17 cellular contexts compared by ENCODE assay signal in the genomic region with DNA sequence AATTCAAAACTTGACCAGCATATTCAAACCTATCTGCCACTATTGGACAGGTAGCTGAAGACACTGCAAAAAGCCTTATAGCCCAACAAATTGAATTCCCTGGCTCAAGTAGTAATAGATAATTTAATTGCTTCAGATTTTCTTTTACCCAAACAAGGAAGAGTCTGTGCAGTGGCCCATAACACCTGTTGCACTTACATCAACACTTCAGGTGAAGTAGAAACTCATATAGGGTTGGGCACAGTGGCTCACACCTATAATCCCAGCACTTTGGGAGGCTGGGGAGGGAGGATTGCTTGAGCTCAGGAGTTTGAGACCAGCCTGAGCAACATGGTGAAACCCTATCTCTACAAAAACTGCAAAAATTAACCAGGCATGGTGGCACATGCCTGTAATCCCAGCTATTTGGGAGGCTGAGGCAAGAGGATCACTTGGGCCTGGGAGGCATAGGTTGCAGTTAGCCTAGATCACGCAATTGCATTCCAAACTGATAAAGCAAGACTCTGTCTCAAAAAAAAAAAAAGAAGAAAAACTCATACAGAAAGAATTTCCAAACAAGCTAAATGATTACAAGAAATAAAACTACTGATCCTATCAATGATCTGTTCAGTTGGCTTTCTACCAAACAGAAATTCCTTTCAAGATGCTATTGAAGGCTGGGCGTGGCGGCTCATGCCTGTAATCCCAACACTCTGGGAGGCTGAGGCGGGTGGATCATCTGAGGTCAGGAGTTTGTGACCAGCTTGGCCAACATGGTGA. TPM values are rescaled to one million over a fixed set of nuclear protein-coding genes. Genes with fewer than 3 reads are reported as not detected.
A peak's percentile ranks its signal among the peaks of the same experiment; 100 is the strongest.
DNase-seq lines count a peak whose midpoint lies in the region; ATAC-seq and TF ChIP-seq lines count a peak whose summit lies in the region.
"Had no signal": no experiment of that assay in that cellular context is flagged by ENCODE, and none has a peak within 500 bp of the region (broad histone marks: within the 10 kb centered on the region; RNA-seq: fewer than 3 reads in every experiment).

No MANE protein-coding gene starts in this region.

- H3K36me3 ChIP-seq in BJ (ENCODE audit: control insufficient read depth, insufficient read depth, low read length) (no peaks in the 10 kb centered on the region; the same call in 1 of the 2 replicates), PC-3 (ENCODE audit: low read depth, low read length) (no peaks in the 10 kb centered on the region)
- H3K36me3 ChIP-seq: BLaER1 treated with 17β-estradiol and CSF1 and Interleukin-3, amounts not matched to agents 10 nM and 100 nM; uterus had no signal

- DNase-seq in BJ (ENCODE audit: low read depth) = peak; percentile 88
- DNase-seq in PC-3 = peak; percentile 67
- peak; percentile 77 for DNase-seq in dedifferentiated amniotic fluid mesenchymal stem cell (ENCODE audit: extremely low spot score)
- peak; percentile 13 for DNase-seq in mucosa of gallbladder (ENCODE audit: low spot score)
- no peak for DNase-seq in activated T-cell treated with anti-CD3 and anti-CD28 coated beads, Interleukin-2, amount 50 U/mL, for 24 hours
- DNase-seq in DMS79 (lab: John Stamatoyannopoulos, UW) = no peak
- DNase-seq in lower leg skin (ENCODE audit: low spot score in 2 of 2) = no peak
- no peak for DNase-seq in activated CD4-positive, alpha-beta T cell treated with anti-CD3 and anti-CD28 coated beads, Interleukin-2, amount 50 U/mL, for 1 hour
- DNase-seq: activated CD4-positive, alpha-beta T cell treated with anti-CD3 and anti-CD28 coated beads, Interleukin-2, amount 10 ng/mL, durations not matched to agents 24 days and 14 days; H7; NCI-H345; stimulated activated CD4-positive, alpha-beta T cell treated with anti-CD3 and anti-CD28 coated beads, Interleukin-2, amount 100 ng/mL, for 24 hours; T-helper 2 cell; uterus had no signal

- intact Hi-C loops in PC-3 (cut with micrococcal nuclease) (loop anchor here (1.0 to 5.0 kb wide), 2 partner anchors 120 to 163 kb away; no protein-coding TSS in a partner anchor), lower leg skin (cut with DNase I; ENCODE audit: low total_unique reads) (no loop called here)

- no peak overlapping the region for H3K4me3 ChIP-seq in BJ (ENCODE audit: low read depth, low read length)
- H3K4me3 ChIP-seq in PC-3 (ENCODE audit: low read length) = no peak overlapping the region
- H3K4me3 ChIP-seq in lower leg skin (ENCODE audit: low read depth, poor library complexity, severe bottlenecking) = no peak overlapping the region
- H3K4me3 ChIP-seq: BLaER1 treated with 17β-estradiol and CSF1 and Interleukin-3, amounts not matched to agents 10 nM and 100 nM; uterus had no signal

- CTCF ChIA-PET in BJ (lab: Yijun Ruan, JAX) (interaction anchor here (0.8 to 3.9 kb wide), 25 partner anchors 7 to 302 kb away, joined by 3 to 42 read pairs (median 6); partner anchors contain the start of genes ANAPC15, FOLR3 and LAMTOR1), PC-3 (lab: Charles Lee) (interaction anchor here (0.6 to 1.2 kb wide), 3 partner anchors 44 to 286 kb away, joined by 3 read pairs; no protein-coding TSS in a partner anchor)

- TF ChIP-seq POLR2A in lower leg skin (IDR thresholded peaks at IDR 0.05) = no peak

- no peak overlapping the region for H3K27ac Mint-ChIP-seq in activated T-cell treated with anti-CD3 and anti-CD28 coated beads, Interleukin-2, amount 50 U/mL, for 24 hours
- H3K27ac Mint-ChIP-seq: activated CD4-positive, alpha-beta T cell treated with anti-CD3 and anti-CD28 coated beads, Interleukin-2, amount 10 ng/mL, durations not matched to agents 24 days and 14 days; activated T-helper 2 cell treated with anti-CD3 and anti-CD28 coated beads, Interferon-gamma antibody, Interleukin-2, Interleukin-4, amounts not matched to agents 10 μg/mL and 5 μg/mL and 100 μg/mL, durations not matched to agents 14 hours and 24 hours and 36 hours; progenitor cell of endocrine pancreas had no signal

- H3K9me3 Mint-ChIP-seq in activated T-cell treated with anti-CD3 and anti-CD28 coated beads, Interleukin-2, amount 50 U/mL, for 24 hours = no peaks in the 10 kb centered on the region
- H3K9me3 Mint-ChIP-seq: activated CD4-positive, alpha-beta T cell treated with anti-CD3 and anti-CD28 coated beads, Interleukin-2, amount 10 ng/mL, durations not matched to agents 24 days and 14 days had no signal

- POLR2A ChIA-PET in BJ (lab: Charles Lee) (interaction anchor here (1.7 kb wide), 1 partner anchor 32 kb away, joined by 10 read pairs; the partner anchor contains the start of gene ANAPC15), PC-3 (lab: Charles Lee; ENCODE audit: unreplicated experiment) (no interaction called here)

- H3K9me3 ChIP-seq in PC-3 (ENCODE audit: low read length) = no peaks in the 10 kb centered on the region
- H3K9me3 ChIP-seq: BLaER1 treated with 17β-estradiol and CSF1 and Interleukin-3, amounts not matched to agents 10 nM and 100 nM; uterus had no signal

- H3K9ac ChIP-seq in PC-3 (ENCODE audit: low read length) = no peak overlapping the region
- H3K9ac ChIP-seq: BLaER1 treated with 17β-estradiol and CSF1 and Interleukin-3, amounts not matched to agents 10 nM and 100 nM had no signal

- H2AFZ ChIP-seq in PC-3 (ENCODE audit: low read length) = no peak overlapping the region

- no peak overlapping the region for H3K4me2 ChIP-seq in PC-3 (ENCODE audit: low read length)
- H3K4me2 ChIP-seq: BLaER1 treated with 17β-estradiol and CSF1 and Interleukin-3, amounts not matched to agents 10 nM and 100 nM had no signal

- peaks cover 22% of the 10 kb centered on the region for H3K4me1 Mint-ChIP-seq in activated T-cell treated with anti-CD3 and anti-CD28 coated beads, Interleukin-2, amount 50 U/mL, for 24 hours (ENCODE audit: low read depth)

- 46 to 51% methylated on average over 4 of the region's 4 CpGs for WGBS in lower leg skin, 2 donors

- H3K27me3 Mint-ChIP-seq in activated T-cell treated with anti-CD3 and anti-CD28 coated beads, Interleukin-2, amount 50 U/mL, for 24 hours = peaks cover 5% of the 10 kb centered on the region
- H3K27me3 Mint-ChIP-seq: progenitor cell of endocrine pancreas had no signal

- TF ChIP-seq CTCF in BJ (IDR thresholded peaks at IDR 0.05; ENCODE audit: insufficient read depth, low read depth, low read length) = no peak
- TF ChIP-seq CTCF in PC-3 (conservative IDR thresholded peaks at IDR 0.05; ENCODE audit: low read depth, low read length) = no peak
- TF ChIP-seq CTCF in lower leg skin (IDR thresholded peaks at IDR 0.05) = no peak

- H3K27me3 ChIP-seq in BJ (ENCODE audit: control insufficient read depth, insufficient read depth, low read length) (no peaks in the 10 kb centered on the region), PC-3 (ENCODE audit: low read length) (no peaks in the 10 kb centered on the region)
- H3K27me3 ChIP-seq: BLaER1 treated with 17β-estradiol and CSF1 and Interleukin-3, amounts not matched to agents 10 nM and 100 nM; uterus had no signal

- H3F3A ChIP-seq in PC-3 (ENCODE audit: low read length, unreplicated experiment) = no peaks in the 10 kb centered on the region

- no peak overlapping the region for H3K4me3 Mint-ChIP-seq in activated T-cell treated with anti-CD3 and anti-CD28 coated beads, Interleukin-2, amount 50 U/mL, for 24 hours
- H3K4me3 Mint-ChIP-seq: activated CD4-positive, alpha-beta T cell treated with anti-CD3 and anti-CD28 coated beads, Interleukin-2, amount 10 ng/mL, durations not matched to agents 24 days and 14 days had no signal

- no peaks in the 10 kb centered on the region for H4K20me1 ChIP-seq in PC-3 (ENCODE audit: low read length)
- H4K20me1 ChIP-seq: BLaER1 treated with 17β-estradiol and CSF1 and Interleukin-3, amounts not matched to agents 10 nM and 100 nM had no signal

- H3K79me2 ChIP-seq in PC-3 (ENCODE audit: low read length) = no peaks in the 10 kb centered on the region

- H3K4me1 ChIP-seq in PC-3 (ENCODE audit: insufficient read depth, low read length) = peaks cover 18% of the 10 kb centered on the region; the same call in 1 of the 2 replicates
- H3K4me1 ChIP-seq: BLaER1 treated with 17β-estradiol and CSF1 and Interleukin-3, amounts not matched to agents 10 nM and 100 nM; uterus had no signal

- no peak overlapping the region for H3K27ac ChIP-seq in PC-3 (ENCODE audit: low read length)
- H3K27ac ChIP-seq: BLaER1 treated with 17β-estradiol and CSF1 and Interleukin-3, amounts not matched to agents 10 nM and 100 nM; uterus had no signal

- no peak for ATAC-seq in PC-3

- no TSS peak for BruUV-seq in PC-3 (replicated peaks; lab: Mats Ljungman, UMichigan)

- no peaks in the 10 kb centered on the region for H3K36me3 Mint-ChIP-seq in activated T-cell treated with anti-CD3 and anti-CD28 coated beads, Interleukin-2, amount 50 U/mL, for 24 hours (ENCODE audit: low read depth)

- no peaks in the 10 kb centered on the region for H3K9me2 ChIP-seq in PC-3 (replicated peaks; ENCODE audit: low read length)

RNA-seq across cellular contexts. Expression of gene FOLR3, which starts 9.5 kb away (rescaled TPM):
- 0.85 and 0.89 TPM in 2 replicates for polyA plus RNA-seq in BJ (2011; rRNA removed)
- polyA minus RNA-seq in BJ (2011; rRNA and poly(A)+ RNA removed) = 0.41 and 0.43 TPM in 2 replicates
- not detected in 2 replicates for total RNA-seq in PC-3 (2014; rRNA removed)
- total RNA-seq in mucosa of gallbladder = 0.26 TPM
- under 1 TPM in 2 of 4 donors, not detected in 2; 0.49 to 0.52 TPM for total RNA-seq in lower leg skin
- total RNA-seq: activated CD4-positive, alpha-beta T cell treated with anti-CD3 and anti-CD28 coated beads, Interleukin-2, amount 10 ng/mL, durations not matched to agents 24 days and 14 days; H7; uterus had no signal

RNA-seq across cellular contexts. Expression of gene ANAPC15, which starts 32.5 kb away (rescaled TPM):
- 51.5 and 54.3 TPM in 2 replicates for polyA plus RNA-seq in BJ (2011; rRNA removed)
- 24.2 and 34.7 TPM in 2 replicates for polyA minus RNA-seq in BJ (2011; rRNA and poly(A)+ RNA removed)
- total RNA-seq in PC-3 (2014; rRNA removed) (65.4 and 68.8 TPM in 2 replicates), mucosa of gallbladder (33.3 TPM), lower leg skin (10 to 100 TPM in 3 of 4 donors, 1 to 10 TPM in 1; 5.0 to 27.8 (median 24.9) TPM)

RNA-seq across cellular contexts. Expression of gene TOMT, which starts 39.3 kb away (rescaled TPM):
- not detected in 2 replicates for polyA plus RNA-seq in BJ (2011; rRNA removed)
- polyA minus RNA-seq in BJ (2011; rRNA and poly(A)+ RNA removed) = not detected in 2 replicates
- total RNA-seq in PC-3 (2014; rRNA removed) (not detected in 2 replicates), mucosa of gallbladder (not detected), lower leg skin (not detected)
- total RNA-seq: activated CD4-positive, alpha-beta T cell treated with anti-CD3 and anti-CD28 coated beads, Interleukin-2, amount 10 ng/mL, durations not matched to agents 24 days and 14 days; activated T-helper 2 cell treated with anti-CD3 and anti-CD28 coated beads, Interferon-gamma antibody, Interleukin-2, Interleukin-4, amounts not matched to agents 10 μg/mL and 5 μg/mL and 100 μg/mL, durations not matched to agents 14 hours and 24 hours and 36 hours; progenitor cell of endocrine pancreas; uterus had no signal

RNA-seq across cellular contexts. Expression of gene LAMTOR1, which starts 41.9 kb away (rescaled TPM):
- polyA plus RNA-seq in BJ (2011; rRNA removed) = 105 and 145 TPM in 2 replicates
- 162 and 286 TPM in 2 replicates for polyA minus RNA-seq in BJ (2011; rRNA and poly(A)+ RNA removed)
- total RNA-seq in PC-3 (2014; rRNA removed) (160 and 169 TPM in 2 replicates), mucosa of gallbladder (81.7 TPM), lower leg skin (100 to 1,000 TPM in 2 of 4 donors, 10 to 100 TPM in 2; 83.6 to 112 (median 99.9) TPM)

RNA-seq across cellular contexts. Expression of gene FOLR1, which starts 47.0 kb away (rescaled TPM):
- polyA plus RNA-seq in BJ (2011; rRNA removed) = 0.83 and 1.2 TPM in 2 replicates
- polyA minus RNA-seq in BJ (2011; rRNA and poly(A)+ RNA removed) = 0.24 TPM in 1 of 2 replicates, not detected in the other
- total RNA-seq in PC-3 (2014; rRNA removed) (0.36 TPM in 1 of 2 replicates, not detected in the other), mucosa of gallbladder (7.0 TPM), lower leg skin (1 to 10 TPM in 3 of 4 donors, under 1 TPM in 1; 0.46 to 7.0 (median 4.0) TPM)
- total RNA-seq: activated CD4-positive, alpha-beta T cell treated with anti-CD3 and anti-CD28 coated beads, Interleukin-2, amount 10 ng/mL, durations not matched to agents 24 days and 14 days; activated T-helper 2 cell treated with anti-CD3 and anti-CD28 coated beads, Interferon-gamma antibody, Interleukin-2, Interleukin-4, amounts not matched to agents 10 μg/mL and 5 μg/mL and 100 μg/mL, durations not matched to agents 14 hours and 24 hours and 36 hours had no signal

Comparison
In these comparisons a context has a peak if more than half of its experiments do, and no peak if none do; other contexts are left out.
1. DNase-seq: peak in BJ (single experiment), PC-3 (single experiment), dedifferentiated amniotic fluid mesenchymal stem cell (single experiment) and mucosa of gallbladder (single experiment); none in activated T-cell treated with anti-CD3 and anti-CD28 coated beads, Interleukin-2, amount 50 U/mL, for 24 hours (single experiment), DMS79 (single experiment), lower leg skin (0 of 2) and activated CD4-positive, alpha-beta T cell treated with anti-CD3 and anti-CD28 coated beads, Interleukin-2, amount 50 U/mL, for 1 hour (single experiment).